ENCODE assay signal across 13 cellular contexts in the genomic region with DNA sequence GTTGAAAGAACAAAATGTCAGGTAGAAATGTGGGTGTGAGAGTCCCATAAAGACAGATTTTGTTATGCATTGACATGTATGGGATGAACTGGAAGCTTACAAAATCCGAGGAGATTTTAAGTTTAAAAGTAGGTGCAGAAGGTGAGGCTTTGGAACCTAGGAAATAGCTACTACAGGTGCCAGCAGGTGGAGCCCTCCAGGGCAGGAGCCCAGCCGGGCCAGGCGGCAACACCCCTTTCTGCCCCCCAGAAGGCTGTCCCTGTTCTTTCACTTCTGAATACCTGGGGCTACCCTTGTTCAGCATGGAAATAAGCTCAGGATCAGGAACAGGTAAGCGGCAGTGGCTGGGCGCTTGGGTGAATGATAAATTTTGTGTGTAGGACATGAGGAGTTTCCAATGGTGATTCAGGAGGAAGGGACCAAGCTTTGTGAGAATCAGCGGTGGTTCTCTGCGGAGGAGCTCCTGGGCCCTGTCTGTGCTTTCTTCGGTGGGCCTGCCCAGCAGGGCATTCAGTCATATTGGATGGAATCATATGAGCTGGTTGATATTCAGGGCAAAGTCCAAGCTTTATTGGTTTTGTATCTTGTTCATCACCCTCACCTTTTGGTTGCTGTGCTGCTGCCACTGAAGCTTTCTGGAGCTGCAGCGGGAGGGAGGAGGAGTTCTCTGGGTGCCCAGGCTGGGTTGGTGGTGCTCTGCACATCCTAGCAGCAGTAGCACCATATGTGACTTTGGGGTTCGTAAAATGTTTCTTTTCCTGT. TPM values are rescaled to one million over a fixed set of nuclear protein-coding genes. Genes with fewer than 3 reads are reported as not detected.
DNase-seq lines count a peak whose midpoint lies in the region; ATAC-seq and TF ChIP-seq lines count a peak whose summit lies in the region.
"Had no signal": no experiment of that assay in that cellular context is flagged by ENCODE, and none has a peak within 500 bp of the region (broad histone marks: within the 10 kb centered on the region; RNA-seq: fewer than 3 reads in every experiment).

No MANE protein-coding gene starts in this region.

- H2BK15ac ChIP-seq in mesendoderm (replicated peaks; ENCODE audit: low read depth), result no peak overlapping the region

- no peak for ATAC-seq in GM19328 (IDR thresholded peaks at IDR 0.05; ENCODE audit: unreplicated experiment)
- ATAC-seq: left cardiac atrium had no signal

- no peak overlapping the region for H2AK5ac ChIP-seq in mesendoderm (ENCODE audit: low read length)

- H3K27ac ChIP-seq in brain microvascular endothelial cell (no peak overlapping the region), mesendoderm (ENCODE audit: low read depth, low read length) (no peak overlapping the region), adrenal gland (no peak overlapping the region)
- H3K27ac ChIP-seq: SJSA1, tibial nerve had no signal

- no peaks in the 10 kb centered on the region for H3K79me2 ChIP-seq in mesendoderm (ENCODE audit: control insufficient read depth, insufficient read depth, low read length)

- H2BK120ac ChIP-seq in mesendoderm (ENCODE audit: low read depth, low read length), result no peak overlapping the region

- no peaks in the 10 kb centered on the region for H3K4me1 ChIP-seq in mesendoderm (ENCODE audit: control insufficient read depth, low read depth, low read length)
- peaks cover 0 to 10% of the 10 kb centered on the region in 2 donors for H3K4me1 ChIP-seq in adrenal gland (replicated peaks in 1 of 2)
- H3K4me1 ChIP-seq: SJSA1, tibial nerve had no signal

- no peak overlapping the region for H2BK5ac ChIP-seq in mesendoderm (ENCODE audit: low read length)

- no peaks in the 10 kb centered on the region for H3K9me3 ChIP-seq in adrenal gland (replicated peaks in 1 of 3)
- H3K9me3 ChIP-seq: SJSA1, tibial nerve had no signal

- intact Hi-C loops in adrenal gland (cut with DNase I), result loop anchor here in 1 of 2 donors (10.0 kb wide), 1 partner anchor 418 kb away; no protein-coding TSS in a partner anchor

- no CpG with 5 or more reads among the region's 10 CpGs for WGBS in mesendoderm (ENCODE audit: extremely low coverage, insufficient coverage, low lambda C conversion rate)
- 93 to 96% (median 95%) methylated on average over 10 of the region's 10 CpGs for WGBS in adrenal gland, 4 donors

- no peak overlapping the region for H3K4me2 ChIP-seq in mesendoderm (ENCODE audit: low read length)

- H3K36me3 ChIP-seq in brain microvascular endothelial cell (replicated peaks) (peaks cover 9% of the 10 kb centered on the region), mesendoderm (ENCODE audit: control insufficient read depth, insufficient read depth, low read length) (peaks cover 4% of the 10 kb centered on the region), adrenal gland (replicated peaks in 1 of 2) (peaks cover 0 to 20% of the 10 kb centered on the region in 2 donors)

- H3K27me3 ChIP-seq in brain microvascular endothelial cell (replicated peaks) (no peaks in the 10 kb centered on the region), mesendoderm (ENCODE audit: insufficient read depth, low read length, poor library complexity) (no peaks in the 10 kb centered on the region), adrenal gland (no peaks in the 10 kb centered on the region)
- H3K27me3 ChIP-seq: SJSA1, tibial nerve had no signal

- DNase-seq in D341Med (ENCODE audit: low spot score) (peak; percentile 53), HFF-Myc (ENCODE audit: extremely low read depth, low read depth) (no peak), brain microvascular endothelial cell (no peak), mesendoderm (peak; percentile 16), GDM1 (lab: John Stamatoyannopoulos, UW) (no peak), NCI-H1930 (lab: John Stamatoyannopoulos, UW) (no peak), adrenal gland (no peak)
- DNase-seq: activated CD4-positive, alpha-beta memory T cell treated with anti-CD3 and anti-CD28 coated beads, Interleukin-2, amount 10 ng/mL, durations not matched to agents 7 days and 5 days; left cardiac atrium; NCI-H187 had no signal

- no peak overlapping the region for H3K4ac ChIP-seq in mesendoderm (ENCODE audit: low read depth, low read length)

- no peak overlapping the region for H3K56ac ChIP-seq in mesendoderm (ENCODE audit: low read length)

- no peak overlapping the region for H3K18ac ChIP-seq in mesendoderm (ENCODE audit: low read length)

- no peak overlapping the region for H3K23ac ChIP-seq in mesendoderm (ENCODE audit: low read length)

- no peak overlapping the region for H3K9ac ChIP-seq in mesendoderm (ENCODE audit: low read length)

- no peak for TF ChIP-seq POLR2A in adrenal gland (IDR thresholded peaks at IDR 0.05)

- peak; percentile 10 for TF ChIP-seq CTCF in HFF-Myc (IDR thresholded peaks at IDR 0.05; ENCODE audit: low read depth, low read length, missing control alignments)
- peak; percentile 44 for TF ChIP-seq CTCF in brain microvascular endothelial cell (IDR thresholded peaks at IDR 0.05; ENCODE audit: low read depth, low read length, missing control alignments)
- peak in 1 of 6 experiments; percentile 10 for TF ChIP-seq CTCF in adrenal gland (IDR thresholded peaks at IDR 0.05)

- H4K8ac ChIP-seq in mesendoderm (ENCODE audit: low read depth, low read length), result no peak overlapping the region

- in situ Hi-C loops in brain microvascular endothelial cell (cut with HindIII; ENCODE audit: low pct_ligation_motif_present, low sequenced_read_pairs), result no loop called here

- H3K79me1 ChIP-seq in mesendoderm (ENCODE audit: low read length), result peaks cover 3% of the 10 kb centered on the region

- no peak overlapping the region for H4K5ac ChIP-seq in mesendoderm (ENCODE audit: low read length)

- H3K4me3 ChIP-seq in HFF-Myc (replicated peaks; ENCODE audit: low read depth, low read length) (no peak overlapping the region), brain microvascular endothelial cell (ENCODE audit: low read depth, low read length) (no peak overlapping the region), mesendoderm (ENCODE audit: low read length) (no peak overlapping the region), adrenal gland (no peak overlapping the region)
- H3K4me3 ChIP-seq: SJSA1, tibial nerve had no signal

RNA-seq across cellular contexts. Expression of a gene that starts 12.3 kb away (rescaled TPM):
- 10.3 TPM for polyA plus RNA-seq in mesendoderm (2013, experiment 1 of 2)
- 9.8 TPM for polyA plus RNA-seq in mesendoderm (2013, experiment 2 of 2)
- total RNA-seq in adrenal gland, result 10 to 100 TPM in 6 of 8 donors, 1 to 10 TPM in 2; 7.1 to 19.5 (median 14.8) TPM
- 10 to 100 TPM in 1 of 3 donors, 1 to 10 TPM in 2; 3.9 to 13.1 (median 6.6) TPM for polyA plus RNA-seq in adrenal gland

RNA-seq across cellular contexts. Expression of a gene that starts 43.1 kb away (rescaled TPM):
- polyA plus RNA-seq in mesendoderm (2013, experiment 1 of 2), result 32.1 TPM
- 31.1 TPM for polyA plus RNA-seq in mesendoderm (2013, experiment 2 of 2)
- 100 to 1,000 TPM in 4 of 8 donors, 10 to 100 TPM in 4; 62.2 to 267 (median 101) TPM for total RNA-seq in adrenal gland
- 100 to 1,000 TPM in 1 of 3 donors, 10 to 100 TPM in 2; 56.4 to 195 (median 82.7) TPM for polyA plus RNA-seq in adrenal gland

RNA-seq across cellular contexts. Expression of a gene that starts 50.5 kb away (rescaled TPM):
- 0.56 TPM for polyA plus RNA-seq in mesendoderm (2013, experiment 1 of 2)
- polyA plus RNA-seq in mesendoderm (2013, experiment 2 of 2), result 0.46 TPM
- 1 to 10 TPM in 2 of 8 donors, under 1 TPM in 4, not detected in 2; 0.28 to 1.5 (median 0.69) TPM for total RNA-seq in adrenal gland
- polyA plus RNA-seq in adrenal gland, result 1 to 10 TPM in 2 of 3 donors, under 1 TPM in 1; 0.71 to 2.7 (median 1.4) TPM

Comparison
In these comparisons a context has a peak if more than half of its experiments do, and no peak if none do; other contexts are left out.
1. DNase-seq: peak in D341Med (single experiment) and mesendoderm (single experiment); none in HFF-Myc (single experiment), brain microvascular endothelial cell (single experiment), GDM1 (single experiment), NCI-H1930 (0 of 2) and adrenal gland (0 of 7).